In genomic region chr6:549901-550300, GRCh38 we compare ENCODE assay signal across 15 cellular contexts.
"Had no signal": no experiment of that assay in that cellular context is flagged by ENCODE, and none has a peak within 500 bp of the region (broad histone marks: within the 10 kb centered on the region; RNA-seq: fewer than 3 reads in every experiment).

No MANE protein-coding gene starts in this region.

- DNase-seq: colonic mucosa; gastrocnemius medialis; islet precursor cell; mucosa of descending colon; naive thymus-derived CD8-positive, alpha-beta T cell; nucleus accumbens; Right ventricle myocardium superior; SK-N-SH; stimulated activated naive CD4-positive, alpha-beta T cell; upper lobe of left lung had no signal

- H3K9me3 Mint-ChIP-seq: naive thymus-derived CD8-positive, alpha-beta T cell; WTC11 had no signal

- H3K27me3 Mint-ChIP-seq: naive thymus-derived CD8-positive, alpha-beta T cell had no signal

- H3K9me3 ChIP-seq: colonic mucosa, gastrocnemius medialis, mucosa of descending colon, right atrium auricular region, SK-N-SH, suprapubic skin, upper lobe of left lung had no signal

- H3K4me3 Mint-ChIP-seq: naive thymus-derived CD8-positive, alpha-beta T cell; WTC11 had no signal

- H3K4me3 ChIP-seq: colonic mucosa, gastrocnemius medialis, mucosa of descending colon, right atrium auricular region, skin epidermis, suprapubic skin, upper lobe of left lung had no signal

- ATAC-seq: gastrocnemius medialis; left lobe of liver; mucosa of descending colon; naive thymus-derived CD8-positive, alpha-beta T cell; WTC11 had no signal
